Comparison of ENCODE assay signal across 2 cellular contexts in the genomic region with DNA sequence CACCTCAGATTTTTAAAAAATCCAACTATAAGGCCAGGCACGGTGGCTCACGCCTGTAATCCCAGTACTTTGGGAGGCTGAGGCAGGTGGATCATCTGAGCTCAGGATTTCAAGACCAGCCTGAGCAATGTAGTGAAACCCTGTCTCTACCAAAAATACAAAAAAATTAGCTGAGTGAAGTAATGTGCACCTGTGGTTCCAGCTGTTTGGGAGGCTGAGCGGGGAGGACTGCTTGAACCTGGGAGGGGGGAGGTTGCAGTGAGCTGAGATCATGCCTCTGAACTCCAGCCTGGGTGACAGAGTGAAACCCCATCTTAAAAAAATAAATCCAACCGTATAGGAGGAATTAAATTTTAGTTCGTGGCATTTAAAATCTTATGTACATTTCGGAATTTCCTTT.
TF ChIP-seq lines count a peak whose summit lies in the region.

No MANE protein-coding gene starts in this region.

TF ChIP-seq in liver, 16 proteins besides CTCF, POLR2A, EP300 and RAD21:
- TF ChIP-seq NR2F2 (IDR thresholded peaks at IDR 0.05) (no peak), FOXA2 (IDR thresholded peaks at IDR 0.05) (no peak), FOXA1 (IDR thresholded peaks at IDR 0.05) (no peak), EGR1 (IDR thresholded peaks at IDR 0.05; ENCODE audit: low read depth in 2 of 2) (no peak), SP1 (IDR thresholded peaks at IDR 0.05) (no peak), TAF1 (conservative IDR thresholded peaks at IDR 0.05) (no peak), JUND (IDR thresholded peaks at IDR 0.05) (no peak), GABPA (IDR thresholded peaks at IDR 0.05 in 1 of 2, conservative IDR thresholded peaks at IDR 0.05 in 1 of 2) (no peak), HNF4A (conservative IDR thresholded peaks at IDR 0.05) (no peak), ZBTB33 (IDR thresholded peaks at IDR 0.05) (no peak), MAX (IDR thresholded peaks at IDR 0.05) (no peak)
- TF ChIP-seq, protein P1, sequence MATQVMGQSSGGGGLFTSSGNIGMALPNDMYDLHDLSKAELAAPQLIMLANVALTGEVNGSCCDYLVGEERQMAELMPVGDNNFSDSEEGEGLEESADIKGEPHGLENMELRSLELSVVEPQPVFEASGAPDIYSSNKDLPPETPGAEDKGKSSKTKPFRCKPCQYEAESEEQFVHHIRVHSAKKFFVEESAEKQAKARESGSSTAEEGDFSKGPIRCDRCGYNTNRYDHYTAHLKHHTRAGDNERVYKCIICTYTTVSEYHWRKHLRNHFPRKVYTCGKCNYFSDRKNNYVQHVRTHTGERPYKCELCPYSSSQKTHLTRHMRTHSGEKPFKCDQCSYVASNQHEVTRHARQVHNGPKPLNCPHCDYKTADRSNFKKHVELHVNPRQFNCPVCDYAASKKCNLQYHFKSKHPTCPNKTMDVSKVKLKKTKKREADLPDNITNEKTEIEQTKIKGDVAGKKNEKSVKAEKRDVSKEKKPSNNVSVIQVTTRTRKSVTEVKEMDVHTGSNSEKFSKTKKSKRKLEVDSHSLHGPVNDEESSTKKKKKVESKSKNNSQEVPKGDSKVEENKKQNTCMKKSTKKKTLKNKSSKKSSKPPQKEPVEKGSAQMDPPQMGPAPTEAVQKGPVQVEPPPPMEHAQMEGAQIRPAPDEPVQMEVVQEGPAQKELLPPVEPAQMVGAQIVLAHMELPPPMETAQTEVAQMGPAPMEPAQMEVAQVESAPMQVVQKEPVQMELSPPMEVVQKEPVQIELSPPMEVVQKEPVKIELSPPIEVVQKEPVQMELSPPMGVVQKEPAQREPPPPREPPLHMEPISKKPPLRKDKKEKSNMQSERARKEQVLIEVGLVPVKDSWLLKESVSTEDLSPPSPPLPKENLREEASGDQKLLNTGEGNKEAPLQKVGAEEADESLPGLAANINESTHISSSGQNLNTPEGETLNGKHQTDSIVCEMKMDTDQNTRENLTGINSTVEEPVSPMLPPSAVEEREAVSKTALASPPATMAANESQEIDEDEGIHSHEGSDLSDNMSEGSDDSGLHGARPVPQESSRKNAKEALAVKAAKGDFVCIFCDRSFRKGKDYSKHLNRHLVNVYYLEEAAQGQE (IDR thresholded peaks at IDR 0.05) = no peak
- TF ChIP-seq, protein P2, sequence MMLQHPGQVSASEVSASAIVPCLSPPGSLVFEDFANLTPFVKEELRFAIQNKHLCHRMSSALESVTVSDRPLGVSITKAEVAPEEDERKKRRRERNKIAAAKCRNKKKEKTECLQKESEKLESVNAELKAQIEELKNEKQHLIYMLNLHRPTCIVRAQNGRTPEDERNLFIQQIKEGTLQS (IDR thresholded peaks at IDR 0.05) = no peak

TF ChIP-seq in SK-N-SH, 30 proteins besides CTCF, POLR2A, EP300 and RAD21:
- TF ChIP-seq MAX (IDR thresholded peaks at IDR 0.05; ENCODE audit: low read depth) = no peak
- TF ChIP-seq GATA2 (CRISPR knock-in tag; IDR thresholded peaks at IDR 0.05) = no peak
- TF ChIP-seq, protein P3, sequence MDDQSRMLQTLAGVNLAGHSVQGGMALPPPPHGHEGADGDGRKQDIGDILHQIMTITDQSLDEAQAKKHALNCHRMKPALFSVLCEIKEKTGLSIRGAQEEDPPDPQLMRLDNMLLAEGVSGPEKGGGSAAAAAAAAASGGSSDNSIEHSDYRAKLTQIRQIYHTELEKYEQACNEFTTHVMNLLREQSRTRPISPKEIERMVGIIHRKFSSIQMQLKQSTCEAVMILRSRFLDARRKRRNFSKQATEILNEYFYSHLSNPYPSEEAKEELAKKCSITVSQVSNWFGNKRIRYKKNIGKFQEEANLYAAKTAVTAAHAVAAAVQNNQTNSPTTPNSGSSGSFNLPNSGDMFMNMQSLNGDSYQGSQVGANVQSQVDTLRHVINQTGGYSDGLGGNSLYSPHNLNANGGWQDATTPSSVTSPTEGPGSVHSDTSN (IDR thresholded peaks at IDR 0.05) = no peak
- TF ChIP-seq YY1 (IDR thresholded peaks at IDR 0.05; ENCODE audit: low read depth) = no peak
- TF ChIP-seq, protein P4, sequence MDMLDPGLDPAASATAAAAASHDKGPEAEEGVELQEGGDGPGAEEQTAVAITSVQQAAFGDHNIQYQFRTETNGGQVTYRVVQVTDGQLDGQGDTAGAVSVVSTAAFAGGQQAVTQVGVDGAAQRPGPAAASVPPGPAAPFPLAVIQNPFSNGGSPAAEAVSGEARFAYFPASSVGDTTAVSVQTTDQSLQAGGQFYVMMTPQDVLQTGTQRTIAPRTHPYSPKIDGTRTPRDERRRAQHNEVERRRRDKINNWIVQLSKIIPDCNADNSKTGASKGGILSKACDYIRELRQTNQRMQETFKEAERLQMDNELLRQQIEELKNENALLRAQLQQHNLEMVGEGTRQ (IDR thresholded peaks at IDR 0.05; ENCODE audit: borderline replicate concordance, low read depth, low read length) = no peak
- no peak for TF ChIP-seq MXI1 (IDR thresholded peaks at IDR 0.05; ENCODE audit: low read depth, low read length)
- TF ChIP-seq TAF1 (IDR thresholded peaks at IDR 0.05; ENCODE audit: borderline replicate concordance, low read depth, low read length) = no peak
- TF ChIP-seq SIN3A (IDR thresholded peaks at IDR 0.05; ENCODE audit: borderline replicate concordance, low read depth, low read length) = no peak
- TF ChIP-seq, protein P5, sequence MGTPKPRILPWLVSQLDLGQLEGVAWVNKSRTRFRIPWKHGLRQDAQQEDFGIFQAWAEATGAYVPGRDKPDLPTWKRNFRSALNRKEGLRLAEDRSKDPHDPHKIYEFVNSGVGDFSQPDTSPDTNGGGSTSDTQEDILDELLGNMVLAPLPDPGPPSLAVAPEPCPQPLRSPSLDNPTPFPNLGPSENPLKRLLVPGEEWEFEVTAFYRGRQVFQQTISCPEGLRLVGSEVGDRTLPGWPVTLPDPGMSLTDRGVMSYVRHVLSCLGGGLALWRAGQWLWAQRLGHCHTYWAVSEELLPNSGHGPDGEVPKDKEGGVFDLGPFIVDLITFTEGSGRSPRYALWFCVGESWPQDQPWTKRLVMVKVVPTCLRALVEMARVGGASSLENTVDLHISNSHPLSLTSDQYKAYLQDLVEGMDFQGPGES (IDR thresholded peaks at IDR 0.05; ENCODE audit: low read depth, low read length) = no peak
- no peak for TF ChIP-seq MEF2A (IDR thresholded peaks at IDR 0.05; ENCODE audit: borderline replicate concordance, low read depth)
- TF ChIP-seq NFIC (IDR thresholded peaks at IDR 0.05; ENCODE audit: borderline replicate concordance) = no peak
- no peak for TF ChIP-seq SMC3 (IDR thresholded peaks at IDR 0.05; ENCODE audit: low read depth, low read length)
